1 cellular context compared by ENCODE assay signal in the genomic region with DNA sequence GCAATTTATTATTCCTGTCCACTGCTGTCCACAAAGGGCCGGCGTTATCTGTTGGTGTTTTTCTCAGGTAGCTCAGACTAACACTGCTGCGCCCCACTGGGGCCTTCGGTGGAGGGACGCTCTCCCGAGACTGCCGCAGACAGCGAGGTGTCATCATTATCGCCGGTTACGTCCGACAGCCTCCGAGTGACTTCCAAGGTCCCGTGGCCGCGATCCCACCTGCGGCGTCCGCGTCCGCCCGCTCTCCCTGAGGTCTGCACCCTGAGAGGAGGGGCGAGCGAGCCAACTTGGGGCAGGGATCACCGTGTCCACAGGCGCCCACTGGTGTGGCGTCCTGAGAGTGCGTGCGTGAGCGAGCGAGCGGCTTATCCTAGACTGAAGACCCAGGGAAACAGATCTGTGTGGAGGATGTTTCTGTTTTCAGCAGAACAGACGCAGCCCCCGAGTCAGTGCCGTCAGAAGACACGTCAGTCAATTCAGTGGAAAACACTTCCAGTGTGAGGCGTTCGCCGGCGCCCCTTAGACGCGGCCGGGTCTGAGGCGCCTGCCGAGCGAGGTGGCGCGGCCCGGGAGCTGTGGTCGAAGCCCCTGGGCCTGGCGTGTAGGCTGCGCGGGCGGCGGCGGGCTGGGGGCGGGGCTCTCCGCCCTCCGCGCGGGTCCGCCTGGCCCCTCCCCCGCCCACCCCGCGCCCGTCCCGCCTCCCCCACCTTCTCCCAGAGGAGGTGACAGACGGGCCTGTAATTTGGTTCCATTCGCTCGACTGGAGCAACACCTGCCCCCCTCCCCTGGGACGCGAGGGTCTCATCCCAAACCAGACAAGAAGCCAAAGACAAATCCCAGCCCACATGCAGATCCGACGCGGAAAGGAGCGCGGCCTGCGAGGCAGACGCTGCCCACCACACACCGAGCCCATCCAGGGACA.
TF ChIP-seq lines count a peak whose summit lies in the region.

No MANE protein-coding gene starts in this region.

TF ChIP-seq in H1, 55 proteins besides CTCF, POLR2A, EP300 and RAD21:
- TF ChIP-seq, protein P1, sequence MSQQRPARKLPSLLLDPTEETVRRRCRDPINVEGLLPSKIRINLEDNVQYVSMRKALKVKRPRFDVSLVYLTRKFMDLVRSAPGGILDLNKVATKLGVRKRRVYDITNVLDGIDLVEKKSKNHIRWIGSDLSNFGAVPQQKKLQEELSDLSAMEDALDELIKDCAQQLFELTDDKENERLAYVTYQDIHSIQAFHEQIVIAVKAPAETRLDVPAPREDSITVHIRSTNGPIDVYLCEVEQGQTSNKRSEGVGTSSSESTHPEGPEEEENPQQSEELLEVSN (IDR thresholded peaks at IDR 0.05): no peak
- TF ChIP-seq SP1 (IDR thresholded peaks at IDR 0.05; ENCODE audit: low read depth, low read length): no peak
- peak; percentile 42 for TF ChIP-seq EZH2 (IDR thresholded peaks at IDR 0.05; ENCODE audit: low read depth, low read length, severe bottlenecking)
- TF ChIP-seq HDAC2 (IDR thresholded peaks at IDR 0.05; ENCODE audit: borderline replicate concordance in 1 of 2, low read depth in 2 of 2, low read length in 2 of 2): no peak
- no peak for TF ChIP-seq MAX (IDR thresholded peaks at IDR 0.05)
- no peak for TF ChIP-seq SAP30 (IDR thresholded peaks at IDR 0.05; ENCODE audit: insufficient read depth, insufficient replicate concordance, low read length)
- TF ChIP-seq NRF1 (IDR thresholded peaks at IDR 0.05; ENCODE audit: low read depth, low read length): no peak
- TF ChIP-seq JUN (IDR thresholded peaks at IDR 0.05; ENCODE audit: low read depth, low read length): no peak
- TF ChIP-seq, protein P2, sequence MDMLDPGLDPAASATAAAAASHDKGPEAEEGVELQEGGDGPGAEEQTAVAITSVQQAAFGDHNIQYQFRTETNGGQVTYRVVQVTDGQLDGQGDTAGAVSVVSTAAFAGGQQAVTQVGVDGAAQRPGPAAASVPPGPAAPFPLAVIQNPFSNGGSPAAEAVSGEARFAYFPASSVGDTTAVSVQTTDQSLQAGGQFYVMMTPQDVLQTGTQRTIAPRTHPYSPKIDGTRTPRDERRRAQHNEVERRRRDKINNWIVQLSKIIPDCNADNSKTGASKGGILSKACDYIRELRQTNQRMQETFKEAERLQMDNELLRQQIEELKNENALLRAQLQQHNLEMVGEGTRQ (IDR thresholded peaks at IDR 0.05; ENCODE audit: low read length): no peak
- TF ChIP-seq RNF2 (IDR thresholded peaks at IDR 0.05; ENCODE audit: borderline replicate concordance, low read depth, low read length, missing control alignments, poor library complexity, severe bottlenecking): no peak
- no peak for TF ChIP-seq CBX5 (IDR thresholded peaks at IDR 0.05; ENCODE audit: low read depth, low read length)
- no peak for TF ChIP-seq CHD1 (IDR thresholded peaks at IDR 0.05; ENCODE audit: low read depth, low read length)
- peak; percentile 96 for TF ChIP-seq KDM4A (IDR thresholded peaks at IDR 0.05; ENCODE audit: low read depth, low read length, severe bottlenecking)
- TF ChIP-seq KDM1A (IDR thresholded peaks at IDR 0.05; ENCODE audit: borderline replicate concordance, low read length): no peak
- no peak for TF ChIP-seq GABPA (IDR thresholded peaks at IDR 0.05; ENCODE audit: borderline replicate concordance, insufficient read depth, low read length)
- TF ChIP-seq TAF7 (optimal IDR thresholded peaks at IDR 0.05; ENCODE audit: borderline replicate concordance, low read depth, low read length): no peak
- TF ChIP-seq SP4 (IDR thresholded peaks at IDR 0.05; ENCODE audit: low read length): no peak
- TF ChIP-seq ATF3 (IDR thresholded peaks at IDR 0.05; ENCODE audit: insufficient read depth, low read depth, low read length): no peak
- no peak for TF ChIP-seq CBX8 (IDR thresholded peaks at IDR 0.05; ENCODE audit: borderline replicate concordance, low read depth, low read length)
- no peak for TF ChIP-seq RFX5 (IDR thresholded peaks at IDR 0.05; ENCODE audit: borderline replicate concordance, low read depth, low read length)
- no peak for TF ChIP-seq CEBPB (IDR thresholded peaks at IDR 0.05; ENCODE audit: low read depth, low read length)
- peak; percentile 71 for TF ChIP-seq ASH2L (IDR thresholded peaks at IDR 0.05; ENCODE audit: low read length)
- TF ChIP-seq TEAD4 (IDR thresholded peaks at IDR 0.05; ENCODE audit: low read depth, low read length): no peak
- TF ChIP-seq CHD2 (IDR thresholded peaks at IDR 0.05; ENCODE audit: low read length): no peak
- TF ChIP-seq TAF1 (IDR thresholded peaks at IDR 0.05; ENCODE audit: low read depth, low read length): no peak
- no peak for TF ChIP-seq SIRT6 (IDR thresholded peaks at IDR 0.05; ENCODE audit: low read length)
- peak; percentile 25; the same call in 1 of the 2 replicates for TF ChIP-seq RBBP5 (IDR thresholded peaks at IDR 0.05; ENCODE audit: borderline replicate concordance, low read depth, low read length)
- TF ChIP-seq, protein P3, sequence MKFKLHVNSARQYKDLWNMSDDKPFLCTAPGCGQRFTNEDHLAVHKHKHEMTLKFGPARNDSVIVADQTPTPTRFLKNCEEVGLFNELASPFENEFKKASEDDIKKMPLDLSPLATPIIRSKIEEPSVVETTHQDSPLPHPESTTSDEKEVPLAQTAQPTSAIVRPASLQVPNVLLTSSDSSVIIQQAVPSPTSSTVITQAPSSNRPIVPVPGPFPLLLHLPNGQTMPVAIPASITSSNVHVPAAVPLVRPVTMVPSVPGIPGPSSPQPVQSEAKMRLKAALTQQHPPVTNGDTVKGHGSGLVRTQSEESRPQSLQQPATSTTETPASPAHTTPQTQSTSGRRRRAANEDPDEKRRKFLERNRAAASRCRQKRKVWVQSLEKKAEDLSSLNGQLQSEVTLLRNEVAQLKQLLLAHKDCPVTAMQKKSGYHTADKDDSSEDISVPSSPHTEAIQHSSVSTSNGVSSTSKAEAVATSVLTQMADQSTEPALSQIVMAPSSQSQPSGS (IDR thresholded peaks at IDR 0.05; ENCODE audit: low read length): no peak
- no peak for TF ChIP-seq BCL11A (IDR thresholded peaks at IDR 0.05; ENCODE audit: low read depth in 2 of 2, low read length in 2 of 2)
- TF ChIP-seq HDAC6 (IDR thresholded peaks at IDR 0.05; ENCODE audit: low read depth, low read length): no peak
- 0 out of 2 replicates have a peak, but pooled peaks have one; percentile 22 for TF ChIP-seq CREB1 (IDR thresholded peaks at IDR 0.05)
- no peak for TF ChIP-seq SP2 (IDR thresholded peaks at IDR 0.05; ENCODE audit: low read length)
- TF ChIP-seq ZNF274 (IDR thresholded peaks at IDR 0.05; ENCODE audit: borderline replicate concordance, extremely low read depth, low read length): no peak
- TF ChIP-seq PHF8 (conservative IDR thresholded peaks at IDR 0.05; ENCODE audit: low read depth, low read length): 0 out of 2 replicates have a peak, but pooled peaks have one; percentile 37
- TF ChIP-seq JUND (IDR thresholded peaks at IDR 0.05; ENCODE audit: low read length): no peak
- no peak for TF ChIP-seq BACH1 (IDR thresholded peaks at IDR 0.05; ENCODE audit: low read length)
- TF ChIP-seq SUZ12 (IDR thresholded peaks at IDR 0.05; ENCODE audit: low read length): peak; percentile 55
